ENCODE assay signal across 11 cellular contexts in the genomic region with DNA sequence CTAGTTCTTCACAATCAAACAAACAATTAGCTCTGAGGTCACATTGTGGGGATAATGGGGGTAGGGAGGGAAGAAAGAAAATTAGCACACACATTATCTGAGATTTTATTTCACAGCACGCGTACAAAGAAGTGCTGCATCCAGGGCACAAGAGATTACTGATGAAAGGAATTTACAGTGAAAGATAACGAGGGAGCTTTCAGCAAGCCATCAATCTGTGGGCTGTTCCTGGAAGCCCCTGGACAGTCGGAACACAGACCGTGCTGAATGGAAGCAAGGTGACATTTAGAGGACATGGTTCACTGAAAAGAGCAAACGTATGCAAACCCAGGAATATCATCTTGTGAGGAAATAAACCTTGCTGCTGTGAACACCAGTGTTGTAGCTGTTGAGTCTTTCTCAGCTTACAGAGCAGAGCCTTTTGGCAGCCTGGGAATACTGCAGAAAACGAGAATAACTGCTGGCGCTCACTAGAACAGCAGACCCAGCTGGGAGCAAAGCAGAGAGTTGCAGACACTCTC.
A peak's percentile ranks its signal among the peaks of the same experiment; 100 is the strongest.
DNase-seq lines count a peak whose midpoint lies in the region; ATAC-seq and TF ChIP-seq lines count a peak whose summit lies in the region.
"Had no signal": no experiment of that assay in that cellular context is flagged by ENCODE, and none has a peak within 500 bp of the region (broad histone marks: within the 10 kb centered on the region; RNA-seq: fewer than 3 reads in every experiment).

No MANE protein-coding gene starts in this region.

- no peak overlapping the region for H2AFZ ChIP-seq in PC-3 (ENCODE audit: low read length)

- H4K20me1 ChIP-seq in PC-3 (ENCODE audit: low read length) = no peaks in the 10 kb centered on the region

- no peaks in the 10 kb centered on the region for H3K79me2 ChIP-seq in PC-3 (ENCODE audit: low read length)

- H3K4me1 Mint-ChIP-seq in Calu3 (ENCODE audit: low read depth, unreplicated experiment) (peaks cover 26% of the 10 kb centered on the region), mesothelial cell of epicardium (peaks cover 35% of the 10 kb centered on the region)

- H3K27me3 ChIP-seq in PC-3 (ENCODE audit: low read length) = no peaks in the 10 kb centered on the region
- H3K27me3 ChIP-seq: left lung had no signal

- DNase-seq in Calu3 = no peak
- peak; percentile 66 for DNase-seq in NCI-H1436 treated with DMSO at 0.1 percent for 48 hours (lab: John Stamatoyannopoulos, UW)
- DNase-seq in astrocyte of the hippocampus (ENCODE audit: low read depth, low spot score) = peak; percentile 39
- no peak for DNase-seq in mesothelial cell of epicardium (ENCODE audit: low spot score in 2 of 2, unreplicated experiment in 2 of 2)
- DNase-seq in RPMI8226 = no peak
- DNase-seq in stimulated activated CD4-positive, alpha-beta T cell treated with anti-CD3 and anti-CD28 coated beads, Interleukin-12 subunit alpha, Interleukin-12 subunit beta, amount 100 ng/mL, for 4 hours = no peak
- DNase-seq in NOMO-1 (lab: John Stamatoyannopoulos, UW; ENCODE audit: unreplicated experiment in 2 of 2) = no peak
- DNase-seq in PC-3 = no peak
- DNase-seq: activated CD8-positive, alpha-beta T cell treated with anti-CD3 and anti-CD28 coated beads, Interleukin-2, amount 10 ng/mL, durations not matched to agents 7 days and 5 days; left lung; small intestine had no signal

- H3K36me3 Mint-ChIP-seq in Calu3 (ENCODE audit: insufficient read depth, unreplicated experiment) = no peaks in the 10 kb centered on the region
- no peaks in the 10 kb centered on the region for H3K36me3 Mint-ChIP-seq in mesothelial cell of epicardium

- H3K4me3 ChIP-seq in PC-3 (ENCODE audit: low read length) = no peak overlapping the region
- H3K4me3 ChIP-seq: left lung had no signal

- no peaks in the 10 kb centered on the region for H3F3A ChIP-seq in PC-3 (ENCODE audit: low read length, unreplicated experiment)

- no peak overlapping the region for H3K9ac ChIP-seq in PC-3 (ENCODE audit: low read length)

- H3K36me3 ChIP-seq in PC-3 (ENCODE audit: low read depth, low read length) = no peaks in the 10 kb centered on the region
- H3K36me3 ChIP-seq: left lung had no signal

- POLR2A ChIA-PET in PC-3 (lab: Charles Lee; ENCODE audit: unreplicated experiment) = no interaction called here

- H3K27ac Mint-ChIP-seq in Calu3 (ENCODE audit: unreplicated experiment) (peak overlapping the region; percentile 65), mesothelial cell of epicardium (peak overlapping the region; percentile 68)
- H3K27ac Mint-ChIP-seq: activated CD8-positive, alpha-beta T cell treated with anti-CD3 and anti-CD28 coated beads, Interleukin-2, amount 10 ng/mL, durations not matched to agents 7 days and 5 days had no signal

- H3K4me1 ChIP-seq in PC-3 (ENCODE audit: insufficient read depth, low read length) = peaks cover 25% of the 10 kb centered on the region
- H3K4me1 ChIP-seq: left lung had no signal

- CTCF ChIA-PET in Calu3 (lab: Charles Lee) = no interaction called here
- CTCF ChIA-PET in PC-3 (lab: Charles Lee) = interaction anchor here (0.7 kb wide), 1 partner anchor 259 kb away, joined by 6 read pairs; no protein-coding TSS in a partner anchor

- BruUV-seq in Calu3 (replicated peaks; lab: Mats Ljungman, UMichigan) (no TSS peak), PC-3 (replicated peaks; lab: Mats Ljungman, UMichigan) (no TSS peak)

- TF ChIP-seq CTCF in Calu3 (IDR thresholded peaks at IDR 0.05; ENCODE audit: unreplicated experiment) (no peak), mesothelial cell of epicardium (IDR thresholded peaks at IDR 0.05; ENCODE audit: unreplicated experiment) (no peak), PC-3 (conservative IDR thresholded peaks at IDR 0.05; ENCODE audit: low read depth, low read length) (no peak)

- H3K9me2 ChIP-seq in PC-3 (replicated peaks; ENCODE audit: low read length) = no peaks in the 10 kb centered on the region

- H3K27me3 Mint-ChIP-seq in Calu3 (ENCODE audit: unreplicated experiment) = no peaks in the 10 kb centered on the region
- peaks cover 44% of the 10 kb centered on the region for H3K27me3 Mint-ChIP-seq in mesothelial cell of epicardium (ENCODE audit: low read depth)

- no peak overlapping the region for H3K4me2 ChIP-seq in PC-3 (ENCODE audit: low read length)

- no peak overlapping the region for H3K4me3 Mint-ChIP-seq in Calu3 (ENCODE audit: low read depth, unreplicated experiment)
- H3K4me3 Mint-ChIP-seq in mesothelial cell of epicardium = peak overlapping the region; percentile 13
- H3K4me3 Mint-ChIP-seq: activated CD8-positive, alpha-beta T cell treated with anti-CD3 and anti-CD28 coated beads, Interleukin-2, amount 10 ng/mL, durations not matched to agents 7 days and 5 days had no signal

- H3K9me3 Mint-ChIP-seq in Calu3 (ENCODE audit: low read depth, unreplicated experiment) = peaks cover 2% of the 10 kb centered on the region
- H3K9me3 Mint-ChIP-seq in mesothelial cell of epicardium = no peaks in the 10 kb centered on the region

- H3K27ac ChIP-seq in PC-3 (ENCODE audit: low read length) = no peak overlapping the region
- H3K27ac ChIP-seq: left lung had no signal

- ATAC-seq in PC-3 = no peak
- ATAC-seq: activated CD8-positive, alpha-beta T cell treated with anti-CD3 and anti-CD28 coated beads, Interleukin-2, amount 10 ng/mL, durations not matched to agents 7 days and 5 days; left lung had no signal

- intact Hi-C loops in Calu3 (cut with micrococcal nuclease; ENCODE audit: unreplicated experiment) = no loop called here
- intact Hi-C loops in PC-3 (cut with micrococcal nuclease) = no loop called here

- no peaks in the 10 kb centered on the region for H3K9me3 ChIP-seq in PC-3 (ENCODE audit: low read length)
- H3K9me3 ChIP-seq: left lung had no signal

Comparison
In these comparisons a context has a peak if more than half of its experiments do, and no peak if none do; other contexts are left out.
1. DNase-seq: peak in NCI-H1436 treated with DMSO at 0.1 percent for 48 hours (single experiment) and astrocyte of the hippocampus (single experiment); none in Calu3 (single experiment), mesothelial cell of epicardium (0 of 2), RPMI8226 (single experiment), stimulated activated CD4-positive, alpha-beta T cell treated with anti-CD3 and anti-CD28 coated beads, Interleukin-12 subunit alpha, Interleukin-12 subunit beta, amount 100 ng/mL, for 4 hours (single experiment), NOMO-1 (0 of 2) and PC-3 (single experiment).